21 cellular contexts compared by ENCODE assay signal in the genomic region with DNA sequence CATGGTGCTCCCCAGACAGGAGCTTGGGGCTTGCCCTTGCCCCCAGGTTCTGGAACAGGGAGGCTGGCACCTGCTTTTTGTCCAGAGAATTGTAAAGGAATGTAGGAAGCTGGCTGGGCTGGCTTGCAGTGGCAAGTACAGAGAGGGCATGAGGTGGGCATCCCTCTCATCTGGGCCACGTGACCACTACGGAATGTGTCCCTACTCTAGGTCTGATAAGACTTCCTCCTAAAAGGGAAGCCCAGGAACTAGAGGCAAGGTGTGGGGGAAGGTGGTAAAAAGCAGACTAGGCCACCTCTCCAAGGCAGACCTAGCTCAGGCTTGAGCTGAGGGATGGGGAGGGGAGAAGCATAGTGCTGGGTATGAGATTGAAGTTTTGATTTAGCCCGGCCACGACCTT. TPM values are rescaled to one million over a fixed set of nuclear protein-coding genes. Genes with fewer than 3 reads are reported as not detected.
DNase-seq lines count a peak whose midpoint lies in the region; ATAC-seq and TF ChIP-seq lines count a peak whose summit lies in the region.
"Had no signal": no experiment of that assay in that cellular context is flagged by ENCODE, and none has a peak within 500 bp of the region (broad histone marks: within the 10 kb centered on the region; RNA-seq: fewer than 3 reads in every experiment).

No MANE protein-coding gene starts in this region.

- no peaks in the 10 kb centered on the region for H3K36me3 ChIP-seq in Panc1 (ENCODE audit: control insufficient read depth, insufficient read depth, low read length)
- H3K36me3 ChIP-seq: Peyer's patch had no signal

- in situ Hi-C loops in Panc1 (cut with HindIII; ENCODE audit: low pct_unique_long_range_greater_than_20kb, low sequenced_read_pairs): no loop called here

- H3K4me1 Mint-ChIP-seq in stimulated activated effector memory CD8-positive, alpha-beta T cell treated with anti-CD3 and anti-CD28 coated beads, Interleukin-12 subunit alpha, Interleukin-12 subunit beta, amount 100 ng/mL, for 72 hours: no peaks in the 10 kb centered on the region
- H3K4me1 Mint-ChIP-seq in stimulated activated naive B cell treated with anti-CD40 and anti-IgM and Interleukin-4, amounts not matched to agents 10 μg/mL and 1 μg/mL and 100 μg/mL, for 72 hours: peaks cover 6 to 10% of the 10 kb centered on the region in 2 donors

- H3K27me3 Mint-ChIP-seq in stimulated activated naive B cell treated with anti-CD40 and anti-IgM and Interleukin-4, amounts not matched to agents 10 μg/mL and 1 μg/mL and 100 μg/mL, for 72 hours: peaks cover 40 to 44% of the 10 kb centered on the region in 2 donors

- H3K27ac Mint-ChIP-seq in stimulated activated effector memory CD8-positive, alpha-beta T cell treated with anti-CD3 and anti-CD28 coated beads, Interleukin-12 subunit alpha, Interleukin-12 subunit beta, amount 100 ng/mL, for 72 hours: no peak overlapping the region
- no peak overlapping the region for H3K27ac Mint-ChIP-seq in stimulated activated naive B cell treated with anti-CD40 and anti-IgM and Interleukin-4, amounts not matched to agents 10 μg/mL and 1 μg/mL and 100 μg/mL, for 72 hours
- H3K27ac Mint-ChIP-seq: CD8-positive, alpha-beta T cell had no signal

- intact Hi-C loops in Panc1 (cut with micrococcal nuclease; ENCODE audit: unreplicated experiment): no loop called here

- H3K4me3 Mint-ChIP-seq in stimulated activated effector memory CD8-positive, alpha-beta T cell treated with anti-CD3 and anti-CD28 coated beads, Interleukin-12 subunit alpha, Interleukin-12 subunit beta, amount 100 ng/mL, for 72 hours: no peak overlapping the region
- no peak overlapping the region for H3K4me3 Mint-ChIP-seq in stimulated activated naive B cell treated with anti-CD40 and anti-IgM and Interleukin-4, amounts not matched to agents 10 μg/mL and 1 μg/mL and 100 μg/mL, for 72 hours
- H3K4me3 Mint-ChIP-seq: CD8-positive, alpha-beta T cell had no signal

- peaks cover 40% of the 10 kb centered on the region for H3K4me1 ChIP-seq in Panc1 (ENCODE audit: control insufficient read depth, insufficient read depth, low read length)

- ATAC-seq in Panc1: no peak
- ATAC-seq in stimulated activated effector memory CD8-positive, alpha-beta T cell treated with anti-CD3 and anti-CD28 coated beads, Interleukin-12 subunit alpha, Interleukin-12 subunit beta, amount 100 ng/mL, for 72 hours: peak; percentile 11
- ATAC-seq in stimulated activated naive B cell treated with anti-CD40 and anti-IgM and Interleukin-4, amounts not matched to agents 10 μg/mL and 1 μg/mL and 100 μg/mL, for 72 hours (replicated peaks): no peak
- ATAC-seq: CD8-positive, alpha-beta T cell had no signal

- BruUV-seq in Panc1 (replicated peaks; lab: Mats Ljungman, UMichigan): no TSS peak

- CTCF ChIA-PET in Panc1 (lab: Charles Lee): no interaction called here

- no peaks in the 10 kb centered on the region for H3K27me3 ChIP-seq in Panc1 (ENCODE audit: control insufficient read depth, insufficient read depth, low read length)
- H3K27me3 ChIP-seq: Peyer's patch had no signal

- no peaks in the 10 kb centered on the region for H3K9me3 Mint-ChIP-seq in stimulated activated effector memory CD8-positive, alpha-beta T cell treated with anti-CD3 and anti-CD28 coated beads, Interleukin-12 subunit alpha, Interleukin-12 subunit beta, amount 100 ng/mL, for 72 hours
- no peaks in the 10 kb centered on the region for H3K9me3 Mint-ChIP-seq in stimulated activated naive B cell treated with anti-CD40 and anti-IgM and Interleukin-4, amounts not matched to agents 10 μg/mL and 1 μg/mL and 100 μg/mL, for 72 hours
- H3K9me3 Mint-ChIP-seq: CD8-positive, alpha-beta T cell had no signal

- POLR2A ChIA-PET in Panc1 (lab: Charles Lee): interaction anchor here (0.6 kb wide), 1 partner anchor 788 kb away, joined by 4 read pairs; no protein-coding TSS in a partner anchor

- H3K27ac ChIP-seq in C4-2B (peak overlapping the region; percentile 12; the same call in 1 of the 2 replicates), Panc1 (ENCODE audit: low read length) (peak overlapping the region; percentile 98)
- H3K27ac ChIP-seq: Peyer's patch had no signal

- no peak overlapping the region for H3K4me3 ChIP-seq in Panc1 (ENCODE audit: low read depth in 2 of 2, low read length in 2 of 2)
- H3K4me3 ChIP-seq: Peyer's patch had no signal

- no peaks in the 10 kb centered on the region for H3K9me3 ChIP-seq in Panc1 (ENCODE audit: control insufficient read depth, insufficient read depth, low read depth, low read length)
- H3K9me3 ChIP-seq: Peyer's patch, SK-N-SH had no signal

- no peaks in the 10 kb centered on the region for H3K36me3 Mint-ChIP-seq in stimulated activated effector memory CD8-positive, alpha-beta T cell treated with anti-CD3 and anti-CD28 coated beads, Interleukin-12 subunit alpha, Interleukin-12 subunit beta, amount 100 ng/mL, for 72 hours
- H3K36me3 Mint-ChIP-seq in stimulated activated naive B cell treated with anti-CD40 and anti-IgM and Interleukin-4, amounts not matched to agents 10 μg/mL and 1 μg/mL and 100 μg/mL, for 72 hours: no peaks in the 10 kb centered on the region
- H3K36me3 Mint-ChIP-seq: CD8-positive, alpha-beta T cell had no signal

- TF ChIP-seq CTCF in C4-2B (conservative IDR thresholded peaks at IDR 0.05) (no peak), Panc1 (IDR thresholded peaks at IDR 0.05) (no peak)

- DNase-seq in Panc1 (ENCODE audit: low read depth, low spot score) (no peak), islet precursor cell (peak; percentile 21), HPDE6-E6E7 (ENCODE audit: extremely low spot score) (no peak)
- no peak for DNase-seq in stimulated activated effector memory CD8-positive, alpha-beta T cell treated with anti-CD3 and anti-CD28 coated beads, Interleukin-12 subunit alpha, Interleukin-12 subunit beta, amount 100 ng/mL, for 72 hours (ENCODE audit: low spot score in 2 of 2)
- no peak for DNase-seq in activated CD4-positive, CD25-positive, alpha-beta regulatory T cell treated with anti-CD3 and anti-CD28 coated beads, Interleukin-2, amount 50 U/mL, for 72 hours
- no peak for DNase-seq in stimulated activated naive B cell treated with anti-CD40 and anti-IgM and Interleukin-4, amounts not matched to agents 10 μg/mL and 1 μg/mL and 100 μg/mL, for 72 hours
- DNase-seq: CD8-positive, alpha-beta T cell; DMS79 treated with DMSO at 0.1 percent for 48 hours; KG1; MM.1S; NCI-H1417; NCI-H1694 treated with DMSO at 0.1 percent for 48 hours; NCI-H2081; NCI-H226 had no signal

RNA-seq across cellular contexts. Expression of a gene that starts 38.8 kb away (rescaled TPM):
- total RNA-seq in Panc1 (2021; ENCODE audit: unreplicated experiment): 0.36 TPM
- 0.67 TPM for polyA plus RNA-seq in Panc1 (2012; ENCODE audit: insufficient read length)

RNA-seq across cellular contexts. Expression of a gene that starts 42.0 kb away (rescaled TPM):
- not detected for total RNA-seq in Panc1 (2021; ENCODE audit: unreplicated experiment)
- polyA plus RNA-seq in Panc1 (2012; ENCODE audit: insufficient read length): not detected
- total RNA-seq: A673; CD8-positive, alpha-beta T cell; H7; OCI-LY7; Peyer's patch had no signal
- polyA plus RNA-seq: SK-N-SH had no signal

RNA-seq across cellular contexts. Expression of a gene that starts 52.8 kb away (rescaled TPM):
- not detected for total RNA-seq in Panc1 (2021; ENCODE audit: unreplicated experiment)
- polyA plus RNA-seq in Panc1 (2012; ENCODE audit: insufficient read length): not detected
- total RNA-seq: A673; CD8-positive, alpha-beta T cell; HT1080; OCI-LY7 had no signal
- polyA plus RNA-seq: SK-N-SH had no signal
